Comparison of ENCODE assay signal across 8 cellular contexts in genomic region chr1:1371354-1371740, GRCh38. TPM values are rescaled to one million over a fixed set of nuclear protein-coding genes. Genes with fewer than 3 reads are reported as not detected.
A peak's percentile ranks its signal among the peaks of the same experiment; 100 is the strongest.
DNase-seq lines count a peak whose midpoint lies in the region; ATAC-seq and TF ChIP-seq lines count a peak whose summit lies in the region.
"Had no signal": no experiment of that assay in that cellular context is flagged by ENCODE, and none has a peak within 500 bp of the region (broad histone marks: within the 10 kb centered on the region; RNA-seq: fewer than 3 reads in every experiment).

No MANE protein-coding gene starts in this region.

- no peak overlapping the region for H4K91ac ChIP-seq in IMR-90 (ENCODE audit: insufficient read depth, low read depth, low read length)
- no peak overlapping the region for H4K91ac ChIP-seq in trophoblast cell (ENCODE audit: low read depth, low read length)

- H3F3A ChIP-seq in PC-3 (ENCODE audit: low read length, unreplicated experiment), result peaks cover 5% of the 10 kb centered on the region

- H2AFZ ChIP-seq in IMR-90 (replicated peaks; ENCODE audit: low read length, poor library complexity) (peak overlapping the region; percentile 29), trophoblast cell (ENCODE audit: insufficient read depth, low read length, poor library complexity) (no peak overlapping the region), PC-3 (ENCODE audit: low read length) (no peak overlapping the region)

- DNase-seq in IMR-90 (no peak), SIG-M5 (lab: John Stamatoyannopoulos, UW) (peak; percentile 42), trophoblast cell (no peak), PC-3 (no peak), pons (ENCODE audit: low spot score) (no peak), dedifferentiated amniotic fluid mesenchymal stem cell (ENCODE audit: extremely low spot score) (no peak)
- peak; percentile 85 for DNase-seq in activated effector memory CD4-positive, alpha-beta T cell treated with anti-CD3 and anti-CD28 coated beads, Interleukin-2, amount 50 U/mL, for 16 hours

- H3K4ac ChIP-seq in IMR-90 (ENCODE audit: low read depth, low read length) (no peak overlapping the region), trophoblast cell (ENCODE audit: low read depth, low read length) (no peak overlapping the region)

- dilution Hi-C loops in IMR-90 (cut with HindIII; ENCODE audit: low sequenced_read_pairs, unreplicated experiment), result no loop called here

- no peak overlapping the region for H3K18ac ChIP-seq in IMR-90 (ENCODE audit: low read depth, low read length)
- no peak overlapping the region for H3K18ac ChIP-seq in trophoblast cell (ENCODE audit: low read length)

- H4K8ac ChIP-seq in IMR-90 (ENCODE audit: low read depth in 2 of 2, low read length in 2 of 2) (no peak overlapping the region), trophoblast cell (ENCODE audit: low read depth, low read length) (no peak overlapping the region)

- no peak overlapping the region for H2BK15ac ChIP-seq in IMR-90 (ENCODE audit: low read depth, low read length)

- BruUV-seq in IMR-90 (replicated peaks; lab: Mats Ljungman, UMichigan) (no TSS peak), PC-3 (replicated peaks; lab: Mats Ljungman, UMichigan) (no TSS peak)

- H3K27ac ChIP-seq in IMR-90 (ENCODE audit: insufficient read depth, low read length), result no peak overlapping the region
- H3K27ac ChIP-seq in trophoblast cell (ENCODE audit: low read depth, low read length), result no peak overlapping the region
- no peak overlapping the region for H3K27ac ChIP-seq in PC-3 (ENCODE audit: low read length)

- H3K4me3 ChIP-seq in IMR-90 (ENCODE audit: insufficient read depth, low read depth, low read length), result no peak overlapping the region
- no peak overlapping the region for H3K4me3 ChIP-seq in trophoblast cell (ENCODE audit: low read depth, low read length)
- no peak overlapping the region for H3K4me3 ChIP-seq in PC-3 (ENCODE audit: low read length)

- H3K14ac ChIP-seq in IMR-90 (replicated peaks; ENCODE audit: low read depth, low read length) (no peak overlapping the region), trophoblast cell (ENCODE audit: low read length) (no peak overlapping the region)

- peaks cover 11% of the 10 kb centered on the region; the same call in 1 of the 2 replicates for H4K20me1 ChIP-seq in IMR-90 (ENCODE audit: insufficient read depth, low read length)
- H4K20me1 ChIP-seq in PC-3 (ENCODE audit: low read length), result no peaks in the 10 kb centered on the region

- CTCF ChIA-PET in IMR-90 (lab: Yijun Ruan, JAX), result interaction anchor here (0.8 kb wide), 1 partner anchor 23 kb away, joined by 3 read pairs; no protein-coding TSS in a partner anchor
- CTCF ChIA-PET in PC-3 (lab: Charles Lee), result no interaction called here

- peak overlapping the region; percentile 82 for H2AK9ac ChIP-seq in IMR-90 (replicated peaks; ENCODE audit: low read depth, low read length, poor library complexity)

- H3K9ac ChIP-seq in IMR-90 (ENCODE audit: low read depth, low read length), result no peak overlapping the region
- no peak overlapping the region for H3K9ac ChIP-seq in trophoblast cell (ENCODE audit: low read length)
- H3K9ac ChIP-seq in PC-3 (ENCODE audit: low read length), result no peak overlapping the region

- WGBS in IMR-90 (ENCODE audit: extremely low coverage in 2 of 2, insufficient read length in 1 of 2), 2 experiments, result no CpG with 5 or more reads among the region's 12 CpGs
- WGBS in trophoblast cell (ENCODE audit: extremely low coverage, insufficient coverage, insufficient read length), result no CpG with 5 or more reads among the region's 12 CpGs

- 0 out of 2 replicates have a peak, but pooled peaks cover 5% of the 10 kb centered on the region for H3K9me1 ChIP-seq in IMR-90 (ENCODE audit: insufficient read depth, low read length)

- POLR2A ChIA-PET in IMR-90 (lab: Charles Lee; ENCODE audit: unreplicated experiment), result no interaction called here
- POLR2A ChIA-PET in PC-3 (lab: Charles Lee; ENCODE audit: unreplicated experiment), result no interaction called here

- H4K12ac ChIP-seq in trophoblast cell (ENCODE audit: low read depth, low read length), result peak overlapping the region; percentile 10

- H2BK5ac ChIP-seq in IMR-90 (ENCODE audit: low read depth, low read length, poor library complexity, severe bottlenecking), result peak overlapping the region; percentile 10
- H2BK5ac ChIP-seq in trophoblast cell (ENCODE audit: low read depth, low read length, poor library complexity), result no peak overlapping the region

- no peak for TF ChIP-seq RAD21 in IMR-90 (IDR thresholded peaks at IDR 0.05; ENCODE audit: low read length)

- intact Hi-C loops in IMR-90 (cut with micrococcal nuclease), result no loop called here
- intact Hi-C loops in PC-3 (cut with micrococcal nuclease), result no loop called here

- H3K27me3 ChIP-seq in IMR-90 (ENCODE audit: control insufficient read depth, insufficient read depth, low read length), result no peaks in the 10 kb centered on the region
- H3K27me3 ChIP-seq in trophoblast cell (ENCODE audit: insufficient read depth, low read length), result no peaks in the 10 kb centered on the region
- no peaks in the 10 kb centered on the region for H3K27me3 ChIP-seq in PC-3 (ENCODE audit: low read length)
- H3K27me3 ChIP-seq: Peyer's patch had no signal

- no peak overlapping the region for H2BK120ac ChIP-seq in IMR-90 (ENCODE audit: low read depth, low read length)
- H2BK120ac ChIP-seq in trophoblast cell (ENCODE audit: insufficient read depth, low read length, poor library complexity), result no peak overlapping the region

- H3K4me1 ChIP-seq in IMR-90 (ENCODE audit: control insufficient read depth, insufficient read depth, low read length), result peaks cover 12% of the 10 kb centered on the region
- peaks cover 11 to 13% of the 10 kb centered on the region in 2 experiments for H3K4me1 ChIP-seq in trophoblast cell (ENCODE audit: control insufficient read depth in 1 of 2, insufficient read depth in 2 of 2, low read length in 2 of 2)
- H3K4me1 ChIP-seq in PC-3 (ENCODE audit: insufficient read depth, low read length), result peaks cover 20% of the 10 kb centered on the region

- H3K9me3 ChIP-seq in IMR-90 (ENCODE audit: control insufficient read depth, insufficient read depth, low read length), result no peaks in the 10 kb centered on the region
- peaks cover 6% of the 10 kb centered on the region for H3K9me3 ChIP-seq in trophoblast cell (ENCODE audit: insufficient read depth, low read depth, low read length)
- peaks cover 10% of the 10 kb centered on the region; the same call in 1 of the 2 replicates for H3K9me3 ChIP-seq in PC-3 (ENCODE audit: low read length)
- H3K9me3 ChIP-seq: Peyer's patch had no signal

- no peak overlapping the region for H4K5ac ChIP-seq in IMR-90 (ENCODE audit: low read depth, low read length)

- peak overlapping the region; percentile 60 for H2AK5ac ChIP-seq in IMR-90 (ENCODE audit: low read depth, low read length)
- no peak overlapping the region for H2AK5ac ChIP-seq in trophoblast cell (ENCODE audit: low read length)

- H2BK12ac ChIP-seq in trophoblast cell (ENCODE audit: low read length), result no peak overlapping the region

- TF ChIP-seq POLR2A in IMR-90 (IDR thresholded peaks at IDR 0.05; ENCODE audit: low read depth, low read length), result no peak

- H2BK20ac ChIP-seq in IMR-90 (ENCODE audit: low read depth, low read length), result no peak overlapping the region

- peaks cover 13% of the 10 kb centered on the region for H3K79me2 ChIP-seq in trophoblast cell (ENCODE audit: control insufficient read depth, insufficient read depth, low read length, poor library complexity)
- peaks cover 35% of the 10 kb centered on the region for H3K79me2 ChIP-seq in PC-3 (ENCODE audit: low read length)

- in situ Hi-C loops in IMR-90 (cut with MboI; ENCODE audit: low sequenced_read_pairs), result no loop called here

- no peak overlapping the region for H3K56ac ChIP-seq in IMR-90 (ENCODE audit: extremely low read depth, insufficient read depth, low read length)

- peaks cover 3 to 47% of the 10 kb centered on the region in 2 experiments; a peak in 3 of 4 replicates for H3K79me1 ChIP-seq in IMR-90 (ENCODE audit: low read depth in 1 of 2, low read length in 2 of 2)
- H3K79me1 ChIP-seq in trophoblast cell (ENCODE audit: low read length), result peaks cover 8% of the 10 kb centered on the region

- H3K4me2 ChIP-seq in IMR-90 (ENCODE audit: low read depth, low read length) (no peak overlapping the region), trophoblast cell (ENCODE audit: low read length) (no peak overlapping the region), PC-3 (ENCODE audit: low read length) (no peak overlapping the region)

- no peaks in the 10 kb centered on the region for H3K9me2 ChIP-seq in PC-3 (replicated peaks; ENCODE audit: low read length)

- TF ChIP-seq CTCF in IMR-90 (conservative IDR thresholded peaks at IDR 0.05; ENCODE audit: low read depth, low read length) (no peak), PC-3 (conservative IDR thresholded peaks at IDR 0.05; ENCODE audit: low read depth, low read length) (no peak)

- H3K23ac ChIP-seq in IMR-90 (ENCODE audit: low read depth, low read length) (no peak overlapping the region), trophoblast cell (ENCODE audit: low read length) (no peak overlapping the region)

- ATAC-seq in IMR-90 (ENCODE audit: low read depth), result no peak
- ATAC-seq in PC-3, result no peak

- H3K36me3 ChIP-seq in IMR-90 (ENCODE audit: control insufficient read depth, insufficient read depth, low read length) (peaks cover 8% of the 10 kb centered on the region), trophoblast cell (ENCODE audit: control insufficient read depth in 1 of 2, insufficient read depth in 2 of 2, low read length in 2 of 2) (peaks cover 22 to 26% of the 10 kb centered on the region in 2 experiments), PC-3 (ENCODE audit: low read depth, low read length) (peaks cover 10% of the 10 kb centered on the region; the same call in 1 of the 2 replicates)

RNA-seq across cellular contexts. Expression of gene AURKAIP1, which starts 3.7 kb away (rescaled TPM):
- total RNA-seq in IMR-90 (2012; rRNA removed), result 45.7 and 63.0 TPM in 2 replicates
- polyA plus RNA-seq in IMR-90 (2012; rRNA removed), result 107 and 129 TPM in 2 replicates
- 140 and 151 TPM in 2 replicates for polyA plus RNA-seq in IMR-90 (2012; cell fraction: cytosol; rRNA removed)
- polyA plus RNA-seq in IMR-90 (2012; cell fraction: nucleus; rRNA removed; ENCODE audit: low replicate concordance), result 73.9 and 142 TPM in 2 replicates
- polyA plus RNA-seq in trophoblast cell (2013), result 113 and 117 TPM in 2 replicates
- total RNA-seq in PC-3 (2014; rRNA removed), result 823 and 1,067 TPM in 2 replicates

RNA-seq across cellular contexts. Expression of gene MXRA8, which starts 13.0 kb away (rescaled TPM):
- total RNA-seq in IMR-90 (2012; rRNA removed) (92.5 and 97.8 TPM in 2 replicates), PC-3 (2014; rRNA removed) (25.3 and 29.0 TPM in 2 replicates)
- polyA plus RNA-seq in IMR-90 (2012; rRNA removed), result 469 and 502 TPM in 2 replicates
- 392 and 634 TPM in 2 replicates for polyA plus RNA-seq in IMR-90 (2012; cell fraction: cytosol; rRNA removed)
- 1,013 and 2,455 TPM in 2 replicates for polyA plus RNA-seq in IMR-90 (2012; cell fraction: nucleus; rRNA removed; ENCODE audit: low replicate concordance)
- 198 and 200 TPM in 2 replicates for polyA plus RNA-seq in trophoblast cell (2013)

RNA-seq across cellular contexts. Expression of gene DVL1, which starts 22.1 kb away (rescaled TPM):
- total RNA-seq in IMR-90 (2012; rRNA removed), result 27.2 and 27.5 TPM in 2 replicates
- 35.9 and 47.6 TPM in 2 replicates for polyA plus RNA-seq in IMR-90 (2012; rRNA removed)
- 17.5 and 35.8 TPM in 2 replicates for polyA plus RNA-seq in IMR-90 (2012; cell fraction: cytosol; rRNA removed)
- polyA plus RNA-seq in IMR-90 (2012; cell fraction: nucleus; rRNA removed; ENCODE audit: low replicate concordance), result 176 and 462 TPM in 2 replicates
- polyA plus RNA-seq in trophoblast cell (2013), result 49.5 and 53.4 TPM in 2 replicates
- 626 and 813 TPM in 2 replicates for total RNA-seq in PC-3 (2014; rRNA removed)

RNA-seq across cellular contexts. Expression of gene CCNL2, which starts 27.8 kb away (rescaled TPM):
- total RNA-seq in IMR-90 (2012; rRNA removed), result 53.9 and 61.1 TPM in 2 replicates
- polyA plus RNA-seq in IMR-90 (2012; rRNA removed), result 209 and 239 TPM in 2 replicates
- 37.1 and 43.3 TPM in 2 replicates for polyA plus RNA-seq in IMR-90 (2012; cell fraction: cytosol; rRNA removed)
- polyA plus RNA-seq in IMR-90 (2012; cell fraction: nucleus; rRNA removed; ENCODE audit: low replicate concordance), result 2,162 and 3,411 TPM in 2 replicates
- polyA plus RNA-seq in trophoblast cell (2013), result 113 and 119 TPM in 2 replicates
- 356 and 385 TPM in 2 replicates for total RNA-seq in PC-3 (2014; rRNA removed)

RNA-seq across cellular contexts. Expression of gene MRPL20, which starts 35.7 kb away (rescaled TPM):
- total RNA-seq in IMR-90 (2012; rRNA removed), result 141 and 149 TPM in 2 replicates
- 157 and 172 TPM in 2 replicates for polyA plus RNA-seq in IMR-90 (2012; rRNA removed)
- polyA plus RNA-seq in IMR-90 (2012; cell fraction: cytosol; rRNA removed), result 121 and 215 TPM in 2 replicates
- polyA plus RNA-seq in IMR-90 (2012; cell fraction: nucleus; rRNA removed; ENCODE audit: low replicate concordance), result 86.1 and 87.0 TPM in 2 replicates
- polyA plus RNA-seq in trophoblast cell (2013), result 147 and 153 TPM in 2 replicates
- 439 and 506 TPM in 2 replicates for total RNA-seq in PC-3 (2014; rRNA removed)

Comparison
In these comparisons a context has a peak if more than half of its experiments do, and no peak if none do; other contexts are left out.
1. DNase-seq: peak in SIG-M5 (single experiment) and activated effector memory CD4-positive, alpha-beta T cell treated with anti-CD3 and anti-CD28 coated beads, Interleukin-2, amount 50 U/mL, for 16 hours (single experiment); none in IMR-90 (single experiment), trophoblast cell (0 of 2), PC-3 (single experiment), pons (single experiment) and dedifferentiated amniotic fluid mesenchymal stem cell (single experiment).
2. RNA of gene AURKAIP1, which starts 3.7 kb away (total RNA-seq): 823 to 1,067 TPM in PC-3; 45.7 to 63.0 TPM in IMR-90; every median in the first group is over 10 times any median in the second.
3. RNA of gene DVL1, which starts 22.1 kb away (total RNA-seq): 626 to 813 TPM in PC-3; 27.2 to 27.5 TPM in IMR-90; every median in the first group is over 10 times any median in the second.